In genomic region chr1:112904071-112904830, GRCh38 we compare ENCODE assay signal across 8 cellular contexts. TPM values are rescaled to one million over a fixed set of nuclear protein-coding genes. Genes with fewer than 3 reads are reported as not detected.
A peak's percentile ranks its signal among the peaks of the same experiment; 100 is the strongest.
DNase-seq lines count a peak whose midpoint lies in the region; ATAC-seq and TF ChIP-seq lines count a peak whose summit lies in the region.

No MANE protein-coding gene starts in this region.

- peak overlapping the region; percentile 56 for H3K9ac ChIP-seq in mesenchymal stem cell (ENCODE audit: low read length)

- no peak overlapping the region for H2AK5ac ChIP-seq in mesenchymal stem cell (ENCODE audit: low read length, severe bottlenecking)

- TF ChIP-seq POLR2A in prostate gland (IDR thresholded peaks at IDR 0.05), result no peak

- no peak overlapping the region for H3K27ac ChIP-seq in mesenchymal stem cell (ENCODE audit: low read length, poor library complexity, severe bottlenecking)
- H3K27ac ChIP-seq in prostate gland, result peak overlapping the region in 1 of 2 donors; percentile 50

- no peaks in the 10 kb centered on the region for H3K36me3 ChIP-seq in mesenchymal stem cell (ENCODE audit: control insufficient read depth in 1 of 2, insufficient read depth in 2 of 2, low read depth in 1 of 2, low read length in 2 of 2)
- no peaks in the 10 kb centered on the region for H3K36me3 ChIP-seq in prostate gland

- H3K27me3 ChIP-seq in mesenchymal stem cell (ENCODE audit: control insufficient read depth in 1 of 2, insufficient read depth in 1 of 2, low read length in 2 of 2), result no peaks in the 10 kb centered on the region
- no peaks in the 10 kb centered on the region for H3K27me3 ChIP-seq in prostate gland (replicated peaks; ENCODE audit: insufficient read depth)

- H4K8ac ChIP-seq in mesenchymal stem cell (ENCODE audit: low read length), result no peak overlapping the region

- H2BK15ac ChIP-seq in mesenchymal stem cell (ENCODE audit: low read depth, poor library complexity, severe bottlenecking), result no peak overlapping the region

- H3K4me1 ChIP-seq in mesenchymal stem cell (ENCODE audit: control insufficient read depth, insufficient read depth, low read depth, low read length) (peaks cover 2% of the 10 kb centered on the region), prostate gland (replicated peaks) (no peaks in the 10 kb centered on the region)

- no peak overlapping the region for H2BK12ac ChIP-seq in mesenchymal stem cell (ENCODE audit: low read length in 2 of 2)

- 22% methylated on average over 4 of the region's 5 CpGs for WGBS in mesenchymal stem cell
- WGBS in prostate gland, result 63% methylated on average over 5 of the region's 5 CpGs

- no peak overlapping the region for H3K23ac ChIP-seq in mesenchymal stem cell (ENCODE audit: low read length in 2 of 2)

- no peak overlapping the region for H2AFZ ChIP-seq in mesenchymal stem cell (ENCODE audit: low read depth, low read length)

- TF ChIP-seq CTCF in prostate gland (IDR thresholded peaks at IDR 0.05), result no peak

- no peak overlapping the region for H4K91ac ChIP-seq in mesenchymal stem cell (ENCODE audit: low read length)

- no peak overlapping the region for H3K14ac ChIP-seq in mesenchymal stem cell (ENCODE audit: low read length in 2 of 2)

- H3K4me3 ChIP-seq in mesenchymal stem cell (ENCODE audit: insufficient read depth in 1 of 2, low read depth in 1 of 2, low read length in 2 of 2) (no peak overlapping the region), prostate gland (no peak overlapping the region)

- ATAC-seq in GM21737 (IDR thresholded peaks at IDR 0.05; ENCODE audit: unreplicated experiment) (no peak), HG03571 (IDR thresholded peaks at IDR 0.05; ENCODE audit: unreplicated experiment) (no peak)

- peak overlapping the region in 1 of 2 experiments; percentile 29 for H3K18ac ChIP-seq in mesenchymal stem cell (ENCODE audit: low read depth in 1 of 2, low read length in 2 of 2)

- H2BK120ac ChIP-seq in mesenchymal stem cell (ENCODE audit: low read depth, low read length), result no peak overlapping the region

- H2BK5ac ChIP-seq in mesenchymal stem cell (ENCODE audit: low read depth, low read length, poor library complexity, severe bottlenecking), result no peak overlapping the region

- DNase-seq in A172 (ENCODE audit: low spot score) (peak; percentile 96), HUDEP-2 (lab: John Stamatoyannopoulos, UW; ENCODE audit: unreplicated experiment in 76 of 76) (peak in 68 of 76 experiments; percentile 11 to 94 (median 66)), activated T-cell treated with anti-CD3 and anti-CD28 coated beads for 48 hours (ENCODE audit: low read depth) (peak; percentile 32), mesenchymal stem cell (peak; percentile 82), DMS79 (lab: John Stamatoyannopoulos, UW) (no peak), prostate gland (ENCODE audit: low spot score) (no peak)

- no peaks in the 10 kb centered on the region for H3K9me3 ChIP-seq in mesenchymal stem cell (ENCODE audit: control insufficient read depth, low read length)
- no peaks in the 10 kb centered on the region for H3K9me3 ChIP-seq in prostate gland

- peaks cover 2% of the 10 kb centered on the region for H3K79me1 ChIP-seq in mesenchymal stem cell (replicated peaks; ENCODE audit: low read length, poor library complexity, severe bottlenecking)

- no peak overlapping the region for H3K4ac ChIP-seq in mesenchymal stem cell (ENCODE audit: low read depth in 1 of 2, low read length in 2 of 2)

- no peak overlapping the region for H3K4me2 ChIP-seq in mesenchymal stem cell (ENCODE audit: low read length, poor library complexity, severe bottlenecking)

- intact Hi-C loops in prostate gland (cut with DNase I), result no loop called here

RNA-seq across cellular contexts. Expression of gene SLC16A1, which starts 51.7 kb away (rescaled TPM):
- total RNA-seq in A172 (2014; rRNA removed; shearing (Covaris generic)), result 104 and 105 TPM in 2 replicates
- 35.0 TPM for polyA plus RNA-seq in mesenchymal stem cell (2013, experiment 1 of 2)
- polyA plus RNA-seq in mesenchymal stem cell (2013, experiment 2 of 2), result 35.9 TPM
- total RNA-seq in prostate gland, result 100 to 1,000 TPM in 1 of 2 donors, 10 to 100 TPM in 1; 14.6 to 110 TPM

Comparison
In these comparisons a context has a peak if more than half of its experiments do, and no peak if none do; other contexts are left out.
1. DNase-seq: peak in A172 (single experiment), HUDEP-2 (68 of 76), activated T-cell treated with anti-CD3 and anti-CD28 coated beads for 48 hours (single experiment) and mesenchymal stem cell (single experiment); none in DMS79 (single experiment) and prostate gland (single experiment).